Comparison of ENCODE assay signal across 19 cellular contexts in the genomic region with DNA sequence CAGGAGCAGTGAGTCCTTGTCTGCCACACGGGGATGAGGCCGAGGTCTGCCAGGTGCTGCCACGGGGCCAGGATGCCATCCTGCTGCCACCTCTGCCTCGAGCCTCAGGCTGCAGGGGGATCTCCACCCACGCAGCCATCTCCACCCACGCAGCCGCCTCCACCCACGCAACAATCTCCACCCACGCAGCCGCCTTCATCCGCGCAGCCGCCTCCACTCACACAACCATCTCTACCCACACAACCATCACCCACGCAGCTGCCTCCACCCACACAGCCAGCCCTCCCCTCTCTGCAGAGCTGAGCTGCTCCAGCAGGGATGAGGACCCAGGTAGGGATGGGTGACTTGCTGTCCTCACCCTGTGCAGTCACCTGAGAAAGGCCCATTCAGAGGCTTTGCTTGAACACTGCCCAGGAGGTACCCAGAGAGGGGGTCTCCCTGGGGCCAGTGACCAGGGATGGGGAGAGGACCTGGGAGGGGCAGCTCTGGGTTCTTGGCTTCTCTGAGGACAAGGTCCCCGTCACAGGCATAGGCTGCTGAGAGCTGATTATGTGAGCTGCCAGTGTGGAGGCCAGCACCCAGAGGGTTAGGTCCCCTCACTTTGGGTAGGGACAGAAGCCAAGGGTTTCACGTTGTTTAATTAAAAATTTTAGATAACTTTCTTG.
"Had no signal": no experiment of that assay in that cellular context is flagged by ENCODE, and none has a peak within 500 bp of the region (broad histone marks: within the 10 kb centered on the region; RNA-seq: fewer than 3 reads in every experiment).

No MANE protein-coding gene starts in this region.

- H3K36me3 ChIP-seq: heart left ventricle, neural progenitor cell, stomach, suprapubic skin, tibial nerve had no signal

- H3K9me3 ChIP-seq: suprapubic skin had no signal

- H2AFZ ChIP-seq: neural progenitor cell had no signal

- H3K27ac ChIP-seq: heart left ventricle, neural progenitor cell, SK-N-MC, stomach, suprapubic skin, tibial nerve had no signal

- FAIRE-seq: urothelium cell line had no signal

- H3K4me1 ChIP-seq: heart left ventricle, neural progenitor cell, stomach, suprapubic skin, tibial nerve had no signal

- H3K27me3 ChIP-seq: neural progenitor cell, tibial nerve had no signal

- H3K4me3 ChIP-seq: heart left ventricle, neural progenitor cell, SK-N-MC, stomach, suprapubic skin, tibial nerve had no signal

- ATAC-seq: activated CD8-positive, alpha-beta T cell treated with anti-CD3 and anti-CD28 coated beads for 36 hours; left ventricle myocardium superior; T-helper 17 cell had no signal

- H3K4me2 ChIP-seq: neural progenitor cell had no signal

- H3K9ac ChIP-seq: neural progenitor cell had no signal

- DNase-seq: activated B cell treated with CpG ODN at 0.5 μM for 24 hours; activated CD4-positive, alpha-beta T cell treated with anti-CD3 and anti-CD28 coated beads for 48 hours; activated CD8-positive, alpha-beta T cell treated with anti-CD3 and anti-CD28 coated beads for 36 hours; activated gamma-delta T cell; activated naive CD8-positive, alpha-beta T cell treated with anti-CD3 and anti-CD28 coated beads for 36 hours; cerebellar nuclear complex; cortex of kidney; retina; stimulated activated CD4-positive, alpha-beta T cell treated with anti-CD3 and anti-CD28 coated beads, Interleukin-12 subunit alpha, Interleukin-12 subunit beta, amount 100 ng/mL, for 4 hours; stomach; SW 1271 had no signal
